ENCODE assay signal across 1 cellular context in genomic region chr2:97661927-97662326, GRCh38.
TF ChIP-seq lines count a peak whose summit lies in the region.

No MANE protein-coding gene starts in this region.

TF ChIP-seq in GM23338, 12 proteins besides CTCF, POLR2A, EP300 and RAD21 (continued from another document):
- TF ChIP-seq, protein P1, sequence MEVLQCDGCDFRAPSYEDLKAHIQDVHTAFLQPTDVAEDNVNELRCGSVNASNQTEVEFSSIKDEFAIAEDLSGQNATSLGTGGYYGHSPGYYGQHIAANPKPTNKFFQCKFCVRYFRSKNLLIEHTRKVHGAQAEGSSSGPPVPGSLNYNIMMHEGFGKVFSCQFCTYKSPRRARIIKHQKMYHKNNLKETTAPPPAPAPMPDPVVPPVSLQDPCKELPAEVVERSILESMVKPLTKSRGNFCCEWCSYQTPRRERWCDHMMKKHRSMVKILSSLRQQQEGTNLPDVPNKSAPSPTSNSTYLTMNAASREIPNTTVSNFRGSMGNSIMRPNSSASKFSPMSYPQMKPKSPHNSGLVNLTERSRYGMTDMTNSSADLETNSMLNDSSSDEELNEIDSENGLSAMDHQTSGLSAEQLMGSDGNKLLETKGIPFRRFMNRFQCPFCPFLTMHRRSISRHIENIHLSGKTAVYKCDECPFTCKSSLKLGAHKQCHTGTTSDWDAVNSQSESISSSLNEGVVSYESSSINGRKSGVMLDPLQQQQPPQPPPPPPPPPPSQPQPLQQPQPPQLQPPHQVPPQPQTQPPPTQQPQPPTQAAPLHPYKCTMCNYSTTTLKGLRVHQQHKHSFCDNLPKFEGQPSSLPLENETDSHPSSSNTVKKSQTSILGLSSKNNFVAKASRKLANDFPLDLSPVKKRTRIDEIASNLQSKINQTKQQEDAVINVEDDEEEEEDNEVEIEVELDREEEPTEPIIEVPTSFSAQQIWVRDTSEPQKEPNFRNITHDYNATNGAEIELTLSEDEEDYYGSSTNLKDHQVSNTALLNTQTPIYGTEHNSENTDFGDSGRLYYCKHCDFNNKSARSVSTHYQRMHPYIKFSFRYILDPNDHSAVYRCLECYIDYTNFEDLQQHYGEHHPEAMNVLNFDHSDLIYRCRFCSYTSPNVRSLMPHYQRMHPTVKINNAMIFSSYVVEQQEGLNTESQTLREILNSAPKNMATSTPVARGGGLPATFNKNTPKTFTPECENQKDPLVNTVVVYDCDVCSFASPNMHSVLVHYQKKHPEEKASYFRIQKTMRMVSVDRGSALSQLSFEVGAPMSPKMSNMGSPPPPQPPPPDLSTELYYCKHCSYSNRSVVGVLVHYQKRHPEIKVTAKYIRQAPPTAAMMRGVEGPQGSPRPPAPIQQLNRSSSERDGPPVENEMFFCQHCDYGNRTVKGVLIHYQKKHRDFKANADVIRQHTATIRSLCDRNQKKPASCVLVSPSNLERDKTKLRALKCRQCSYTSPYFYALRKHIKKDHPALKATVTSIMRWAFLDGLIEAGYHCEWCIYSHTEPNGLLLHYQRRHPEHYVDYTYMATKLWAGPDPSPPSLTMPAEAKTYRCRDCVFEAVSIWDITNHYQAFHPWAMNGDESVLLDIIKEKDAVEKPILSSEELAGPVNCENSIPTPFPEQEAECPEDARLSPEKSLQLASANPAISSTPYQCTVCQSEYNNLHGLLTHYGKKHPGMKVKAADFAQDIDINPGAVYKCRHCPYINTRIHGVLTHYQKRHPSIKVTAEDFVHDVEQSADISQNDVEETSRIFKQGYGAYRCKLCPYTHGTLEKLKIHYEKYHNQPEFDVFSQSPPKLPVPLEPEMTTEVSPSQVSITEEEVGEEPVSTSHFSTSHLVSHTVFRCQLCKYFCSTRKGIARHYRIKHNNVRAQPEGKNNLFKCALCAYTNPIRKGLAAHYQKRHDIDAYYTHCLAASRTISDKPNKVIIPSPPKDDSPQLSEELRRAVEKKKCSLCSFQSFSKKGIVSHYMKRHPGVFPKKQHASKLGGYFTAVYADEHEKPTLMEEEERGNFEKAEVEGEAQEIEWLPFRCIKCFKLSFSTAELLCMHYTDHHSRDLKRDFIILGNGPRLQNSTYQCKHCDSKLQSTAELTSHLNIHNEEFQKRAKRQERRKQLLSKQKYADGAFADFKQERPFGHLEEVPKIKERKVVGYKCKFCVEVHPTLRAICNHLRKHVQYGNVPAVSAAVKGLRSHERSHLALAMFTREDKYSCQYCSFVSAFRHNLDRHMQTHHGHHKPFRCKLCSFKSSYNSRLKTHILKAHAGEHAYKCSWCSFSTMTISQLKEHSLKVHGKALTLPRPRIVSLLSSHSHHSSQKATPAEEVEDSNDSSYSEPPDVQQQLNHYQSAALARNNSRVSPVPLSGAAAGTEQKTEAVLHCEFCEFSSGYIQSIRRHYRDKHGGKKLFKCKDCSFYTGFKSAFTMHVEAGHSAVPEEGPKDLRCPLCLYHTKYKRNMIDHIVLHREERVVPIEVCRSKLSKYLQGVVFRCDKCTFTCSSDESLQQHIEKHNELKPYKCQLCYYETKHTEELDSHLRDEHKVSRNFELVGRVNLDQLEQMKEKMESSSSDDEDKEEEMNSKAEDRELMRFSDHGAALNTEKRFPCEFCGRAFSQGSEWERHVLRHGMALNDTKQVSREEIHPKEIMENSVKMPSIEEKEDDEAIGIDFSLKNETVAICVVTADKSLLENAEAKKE (CRISPR knock-in tag; IDR thresholded peaks at IDR 0.05) = no peak
- TF ChIP-seq NANOG (IDR thresholded peaks at IDR 0.05; ENCODE audit: borderline replicate concordance) = no peak
- TF ChIP-seq STAT1 (IDR thresholded peaks at IDR 0.05; ENCODE audit: unreplicated experiment) = no peak
- no peak for TF ChIP-seq POLR2AphosphoS5 (IDR thresholded peaks at IDR 0.05; ENCODE audit: low read depth)
- no peak for TF ChIP-seq EZH2 (IDR thresholded peaks at IDR 0.05; ENCODE audit: low read depth, unreplicated experiment)
- TF ChIP-seq JUNB (IDR thresholded peaks at IDR 0.05; ENCODE audit: unreplicated experiment) = no peak
- TF ChIP-seq, protein P2, sequence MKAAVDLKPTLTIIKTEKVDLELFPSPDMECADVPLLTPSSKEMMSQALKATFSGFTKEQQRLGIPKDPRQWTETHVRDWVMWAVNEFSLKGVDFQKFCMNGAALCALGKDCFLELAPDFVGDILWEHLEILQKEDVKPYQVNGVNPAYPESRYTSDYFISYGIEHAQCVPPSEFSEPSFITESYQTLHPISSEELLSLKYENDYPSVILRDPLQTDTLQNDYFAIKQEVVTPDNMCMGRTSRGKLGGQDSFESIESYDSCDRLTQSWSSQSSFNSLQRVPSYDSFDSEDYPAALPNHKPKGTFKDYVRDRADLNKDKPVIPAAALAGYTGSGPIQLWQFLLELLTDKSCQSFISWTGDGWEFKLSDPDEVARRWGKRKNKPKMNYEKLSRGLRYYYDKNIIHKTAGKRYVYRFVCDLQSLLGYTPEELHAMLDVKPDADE (IDR thresholded peaks at IDR 0.05) = no peak
